2 cellular contexts compared by ENCODE assay signal in the genomic region with DNA sequence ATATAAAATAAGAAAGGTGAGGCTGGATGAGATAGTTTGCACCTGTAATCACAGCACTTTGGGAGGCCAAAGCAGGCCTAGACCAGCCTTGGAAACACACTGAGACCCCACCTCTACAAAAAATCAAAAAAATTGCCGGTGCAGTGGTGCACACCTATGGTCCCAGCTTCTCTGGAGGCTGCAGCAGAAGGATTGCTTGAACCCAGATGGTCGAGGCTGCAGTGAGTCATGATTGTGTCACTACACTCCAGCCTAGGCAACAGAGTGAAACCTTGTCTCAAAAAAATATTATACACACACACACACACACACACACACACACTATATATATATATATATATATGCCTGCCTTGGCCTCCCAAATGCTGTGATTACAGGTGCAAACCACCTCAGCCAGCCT.
TF ChIP-seq lines count a peak whose summit lies in the region.

No MANE protein-coding gene starts in this region.

TF ChIP-seq in SK-N-SH, 30 proteins besides CTCF, POLR2A, EP300 and RAD21 (continued from another document):
- TF ChIP-seq CHD2 (IDR thresholded peaks at IDR 0.05; ENCODE audit: low read length, partially characterized antibody), result no peak
- TF ChIP-seq YY1 (IDR thresholded peaks at IDR 0.05; ENCODE audit: low read depth), result no peak

TF ChIP-seq in SK-N-SH treated with all-trans-retinoic acid at 6 μM for 48 hours, 23 proteins besides CTCF, POLR2A, EP300 and RAD21 (continued from another document):
- TF ChIP-seq CSDC2 (CRISPR knock-in tag; IDR thresholded peaks at IDR 0.05) (no peak), BACH2 (CRISPR knock-in tag; IDR thresholded peaks at IDR 0.05; ENCODE audit: borderline replicate concordance) (no peak), ZFP30 (CRISPR knock-in tag; IDR thresholded peaks at IDR 0.05) (no peak), ZNF8 (CRISPR knock-in tag; IDR thresholded peaks at IDR 0.05) (no peak), ARNTL (CRISPR knock-in tag; IDR thresholded peaks at IDR 0.05; ENCODE audit: borderline replicate concordance, low read depth) (no peak), ZFP3 (CRISPR knock-in tag; IDR thresholded peaks at IDR 0.05) (no peak), ISL1 (CRISPR knock-in tag; IDR thresholded peaks at IDR 0.05) (no peak), POU6F1 (CRISPR knock-in tag; IDR thresholded peaks at IDR 0.05; ENCODE audit: borderline replicate concordance, low read depth) (no peak), SNAI2 (CRISPR knock-in tag; IDR thresholded peaks at IDR 0.05) (no peak), PPARA (CRISPR knock-in tag; IDR thresholded peaks at IDR 0.05; ENCODE audit: borderline replicate concordance) (no peak), ZNF70 (CRISPR knock-in tag; IDR thresholded peaks at IDR 0.05) (no peak), TCF4 (CRISPR knock-in tag; IDR thresholded peaks at IDR 0.05; ENCODE audit: borderline replicate concordance) (no peak), OSR1 (CRISPR knock-in tag; IDR thresholded peaks at IDR 0.05) (no peak), ZC3H10 (CRISPR knock-in tag; IDR thresholded peaks at IDR 0.05) (no peak), RARB (CRISPR knock-in tag; IDR thresholded peaks at IDR 0.05) (no peak)
- TF ChIP-seq, protein P1, sequence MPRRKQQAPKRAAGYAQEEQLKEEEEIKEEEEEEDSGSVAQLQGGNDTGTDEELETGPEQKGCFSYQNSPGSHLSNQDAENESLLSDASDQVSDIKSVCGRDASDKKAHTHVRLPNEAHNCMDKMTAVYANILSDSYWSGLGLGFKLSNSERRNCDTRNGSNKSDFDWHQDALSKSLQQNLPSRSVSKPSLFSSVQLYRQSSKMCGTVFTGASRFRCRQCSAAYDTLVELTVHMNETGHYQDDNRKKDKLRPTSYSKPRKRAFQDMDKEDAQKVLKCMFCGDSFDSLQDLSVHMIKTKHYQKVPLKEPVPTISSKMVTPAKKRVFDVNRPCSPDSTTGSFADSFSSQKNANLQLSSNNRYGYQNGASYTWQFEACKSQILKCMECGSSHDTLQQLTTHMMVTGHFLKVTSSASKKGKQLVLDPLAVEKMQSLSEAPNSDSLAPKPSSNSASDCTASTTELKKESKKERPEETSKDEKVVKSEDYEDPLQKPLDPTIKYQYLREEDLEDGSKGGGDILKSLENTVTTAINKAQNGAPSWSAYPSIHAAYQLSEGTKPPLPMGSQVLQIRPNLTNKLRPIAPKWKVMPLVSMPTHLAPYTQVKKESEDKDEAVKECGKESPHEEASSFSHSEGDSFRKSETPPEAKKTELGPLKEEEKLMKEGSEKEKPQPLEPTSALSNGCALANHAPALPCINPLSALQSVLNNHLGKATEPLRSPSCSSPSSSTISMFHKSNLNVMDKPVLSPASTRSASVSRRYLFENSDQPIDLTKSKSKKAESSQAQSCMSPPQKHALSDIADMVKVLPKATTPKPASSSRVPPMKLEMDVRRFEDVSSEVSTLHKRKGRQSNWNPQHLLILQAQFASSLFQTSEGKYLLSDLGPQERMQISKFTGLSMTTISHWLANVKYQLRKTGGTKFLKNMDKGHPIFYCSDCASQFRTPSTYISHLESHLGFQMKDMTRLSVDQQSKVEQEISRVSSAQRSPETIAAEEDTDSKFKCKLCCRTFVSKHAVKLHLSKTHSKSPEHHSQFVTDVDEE (CRISPR knock-in tag; IDR thresholded peaks at IDR 0.05), result no peak
